10 cellular contexts compared by ENCODE assay signal in genomic region chr14:59321184-59321952, GRCh38.
DNase-seq lines count a peak whose midpoint lies in the region; ATAC-seq lines count a peak whose summit lies in the region.
"Had no signal": no experiment of that assay in that cellular context is flagged by ENCODE, and none has a peak within 500 bp of the region (broad histone marks: within the 10 kb centered on the region; RNA-seq: fewer than 3 reads in every experiment).

No MANE protein-coding gene starts in this region.

- H3K27ac ChIP-seq in duodenal mucosa (ENCODE audit: low read depth, low read length) (peak overlapping the region; percentile 39), mesenchymal stem cell (ENCODE audit: low read length, poor library complexity, severe bottlenecking) (no peak overlapping the region), aorta (ENCODE audit: low read depth in 1 of 2, low read length in 2 of 2) (peak overlapping the region; percentile 57 to 84)

- H3K9me3 Mint-ChIP-seq in activated naive CD8-positive, alpha-beta T cell treated with anti-CD3 and anti-CD28 coated beads, Interleukin-2, amount 10 ng/mL, durations not matched to agents 7 days and 5 days = no peaks in the 10 kb centered on the region
- H3K9me3 Mint-ChIP-seq in activated naive CD8-positive, alpha-beta T cell treated with anti-CD3 and anti-CD28 coated beads, Interleukin-2, amount 50 U/mL, for 24 hours = no peaks in the 10 kb centered on the region
- H3K9me3 Mint-ChIP-seq: neural crest cell had no signal

- intact Hi-C loops in aorta (cut with DNase I) (no loop called here), left colon (cut with DNase I, micrococcal nuclease) (no loop called here)

- H3K18ac ChIP-seq in mesenchymal stem cell (ENCODE audit: low read depth in 1 of 2, low read length in 2 of 2) = no peak overlapping the region

- no peak overlapping the region for H4K91ac ChIP-seq in mesenchymal stem cell (ENCODE audit: low read length)

- H3K36me3 ChIP-seq in duodenal mucosa (ENCODE audit: control insufficient read depth in 1 of 2, insufficient read depth in 2 of 2, low read length in 2 of 2) (peaks cover 4 to 5% of the 10 kb centered on the region in 2 donors), mesenchymal stem cell (ENCODE audit: control insufficient read depth in 1 of 2, insufficient read depth in 2 of 2, low read depth in 1 of 2, low read length in 2 of 2) (peaks cover 6 to 15% of the 10 kb centered on the region in 2 experiments), aorta (ENCODE audit: control insufficient read depth in 1 of 2, insufficient read depth in 2 of 2, low read length in 1 of 2) (peaks cover 2 to 6% of the 10 kb centered on the region in 2 donors)

- no peak overlapping the region for H2BK12ac ChIP-seq in mesenchymal stem cell (ENCODE audit: low read length in 2 of 2)

- 71% methylated on average over 1 of the region's 3 CpGs for WGBS in mesenchymal stem cell
- 58 to 59% methylated on average over 3 of the region's 3 CpGs for WGBS in aorta, 2 donors

- no peak overlapping the region for H3K14ac ChIP-seq in mesenchymal stem cell (ENCODE audit: low read length in 2 of 2)

- H3K79me1 ChIP-seq in mesenchymal stem cell (replicated peaks; ENCODE audit: low read length, poor library complexity, severe bottlenecking) = peaks cover 2% of the 10 kb centered on the region

- no peak for ATAC-seq in activated naive CD8-positive, alpha-beta T cell treated with anti-CD3 and anti-CD28 coated beads, Interleukin-2, amount 10 ng/mL, durations not matched to agents 7 days and 5 days (ENCODE audit: low read depth)
- ATAC-seq in activated naive CD8-positive, alpha-beta T cell treated with anti-CD3 and anti-CD28 coated beads, Interleukin-2, amount 50 U/mL, for 24 hours = no peak
- ATAC-seq in aorta (ENCODE audit: low FRiP score) (peak; percentile 76), left colon (no peak), GM19035 (IDR thresholded peaks at IDR 0.05; ENCODE audit: unreplicated experiment) (no peak)

- no peaks in the 10 kb centered on the region for H3K27me3 Mint-ChIP-seq in activated naive CD8-positive, alpha-beta T cell treated with anti-CD3 and anti-CD28 coated beads, Interleukin-2, amount 10 ng/mL, durations not matched to agents 7 days and 5 days
- H3K27me3 Mint-ChIP-seq in activated naive CD8-positive, alpha-beta T cell treated with anti-CD3 and anti-CD28 coated beads, Interleukin-2, amount 50 U/mL, for 24 hours = no peaks in the 10 kb centered on the region

- H3K4me1 ChIP-seq in duodenal mucosa (ENCODE audit: control insufficient read depth in 1 of 2, insufficient read depth in 2 of 2, low read length in 2 of 2) (no peaks in the 10 kb centered on the region), mesenchymal stem cell (ENCODE audit: control insufficient read depth, insufficient read depth, low read depth, low read length) (no peaks in the 10 kb centered on the region), aorta (ENCODE audit: control insufficient read depth in 1 of 2, insufficient read depth in 2 of 2, low read length in 2 of 2) (peaks cover 8 to 16% of the 10 kb centered on the region in 2 donors)

- no peak overlapping the region for H3K4me2 ChIP-seq in mesenchymal stem cell (ENCODE audit: low read length, poor library complexity, severe bottlenecking)

- H3K23ac ChIP-seq in mesenchymal stem cell (ENCODE audit: low read length in 2 of 2) = no peak overlapping the region

- POLR2A ChIA-PET in activated naive CD8-positive, alpha-beta T cell treated with anti-CD3 and anti-CD28 coated beads, Interleukin-2, amount 10 ng/mL, durations not matched to agents 7 days and 5 days (lab: Charles Lee) = no interaction called here

- no peak overlapping the region for H2BK15ac ChIP-seq in mesenchymal stem cell (ENCODE audit: low read depth, poor library complexity, severe bottlenecking)

- DNase-seq in activated naive CD8-positive, alpha-beta T cell treated with anti-CD3 and anti-CD28 coated beads, Interleukin-2, amount 10 ng/mL, durations not matched to agents 7 days and 5 days = no peak
- no peak for DNase-seq in activated naive CD8-positive, alpha-beta T cell treated with anti-CD3 and anti-CD28 coated beads, Interleukin-2, amount 50 U/mL, for 24 hours
- DNase-seq in mesenchymal stem cell = peak; percentile 92
- no peak for DNase-seq in aorta
- DNase-seq in left colon = no peak
- DNase-seq in activated naive CD4-positive, alpha-beta T cell treated with anti-CD3 and anti-CD28 coated beads, Interleukin-2, amount 50 U/mL, for 16 hours = no peak
- DNase-seq: activated gamma-delta T cell treated with Interleukin-2 at 50 U/mL for 16 hours had no signal

- H3K27ac Mint-ChIP-seq in activated naive CD8-positive, alpha-beta T cell treated with anti-CD3 and anti-CD28 coated beads, Interleukin-2, amount 10 ng/mL, durations not matched to agents 7 days and 5 days = no peak overlapping the region
- H3K27ac Mint-ChIP-seq in activated naive CD8-positive, alpha-beta T cell treated with anti-CD3 and anti-CD28 coated beads, Interleukin-2, amount 50 U/mL, for 24 hours = no peak overlapping the region

- H2AFZ ChIP-seq in mesenchymal stem cell (ENCODE audit: low read depth, low read length) = no peak overlapping the region

- H3K9me3 ChIP-seq in duodenal mucosa (ENCODE audit: control insufficient read depth in 1 of 2, low read length in 2 of 2) = no peaks in the 10 kb centered on the region
- H3K9me3 ChIP-seq in mesenchymal stem cell (ENCODE audit: control insufficient read depth, low read length) = no peaks in the 10 kb centered on the region
- no peaks in the 10 kb centered on the region for H3K9me3 ChIP-seq in aorta (ENCODE audit: control insufficient read depth, low read length)

- peak overlapping the region; percentile 6 for H3K4me3 Mint-ChIP-seq in activated naive CD8-positive, alpha-beta T cell treated with anti-CD3 and anti-CD28 coated beads, Interleukin-2, amount 10 ng/mL, durations not matched to agents 7 days and 5 days
- no peak overlapping the region for H3K4me3 Mint-ChIP-seq in activated naive CD8-positive, alpha-beta T cell treated with anti-CD3 and anti-CD28 coated beads, Interleukin-2, amount 50 U/mL, for 24 hours
- H3K4me3 Mint-ChIP-seq: neural crest cell had no signal

- peaks cover 16% of the 10 kb centered on the region for H3K36me3 Mint-ChIP-seq in activated naive CD8-positive, alpha-beta T cell treated with anti-CD3 and anti-CD28 coated beads, Interleukin-2, amount 10 ng/mL, durations not matched to agents 7 days and 5 days
- H3K36me3 Mint-ChIP-seq in activated naive CD8-positive, alpha-beta T cell treated with anti-CD3 and anti-CD28 coated beads, Interleukin-2, amount 50 U/mL, for 24 hours (ENCODE audit: low read depth) = no peaks in the 10 kb centered on the region

- H2AK5ac ChIP-seq in mesenchymal stem cell (ENCODE audit: low read length, severe bottlenecking) = no peak overlapping the region

- peaks cover 11% of the 10 kb centered on the region for H3K4me1 Mint-ChIP-seq in activated naive CD8-positive, alpha-beta T cell treated with anti-CD3 and anti-CD28 coated beads, Interleukin-2, amount 10 ng/mL, durations not matched to agents 7 days and 5 days
- H3K4me1 Mint-ChIP-seq in activated naive CD8-positive, alpha-beta T cell treated with anti-CD3 and anti-CD28 coated beads, Interleukin-2, amount 50 U/mL, for 24 hours = peaks cover 10% of the 10 kb centered on the region

- H3K9ac ChIP-seq in duodenal mucosa (ENCODE audit: low read depth in 1 of 2, low read length in 2 of 2) (no peak overlapping the region), mesenchymal stem cell (ENCODE audit: low read length) (peak overlapping the region; percentile 67)

- H3K4ac ChIP-seq in mesenchymal stem cell (ENCODE audit: low read depth in 1 of 2, low read length in 2 of 2) = no peak overlapping the region

- no peak overlapping the region for H4K8ac ChIP-seq in mesenchymal stem cell (ENCODE audit: low read length)

- H3K27me3 ChIP-seq in duodenal mucosa (ENCODE audit: control insufficient read depth in 1 of 2, insufficient read depth in 2 of 2, low read length in 2 of 2) = no peaks in the 10 kb centered on the region
- no peaks in the 10 kb centered on the region for H3K27me3 ChIP-seq in mesenchymal stem cell (ENCODE audit: control insufficient read depth in 1 of 2, insufficient read depth in 1 of 2, low read length in 2 of 2)
- H3K27me3 ChIP-seq in aorta (ENCODE audit: control insufficient read depth in 1 of 2, insufficient read depth in 2 of 2, low read length in 1 of 2) = no peaks in the 10 kb centered on the region

- H3K4me3 ChIP-seq in duodenal mucosa (ENCODE audit: low read depth in 1 of 2, low read length in 2 of 2) = no peak overlapping the region
- peak overlapping the region in 1 of 2 experiments; percentile 28 for H3K4me3 ChIP-seq in mesenchymal stem cell (ENCODE audit: insufficient read depth in 1 of 2, low read depth in 1 of 2, low read length in 2 of 2)
- peak overlapping the region in 1 of 2 donors; percentile 10 for H3K4me3 ChIP-seq in aorta (ENCODE audit: low read length in 2 of 2)

- H2BK120ac ChIP-seq in mesenchymal stem cell (ENCODE audit: low read depth, low read length) = no peak overlapping the region

- H2BK5ac ChIP-seq in mesenchymal stem cell (ENCODE audit: low read depth, low read length, poor library complexity, severe bottlenecking) = no peak overlapping the region
